ENCODE assay signal across 1 cellular context in genomic region chr1:221816899-221817298, GRCh38.
TF ChIP-seq lines count a peak whose summit lies in the region.

No MANE protein-coding gene starts in this region.

TF ChIP-seq in IMR-90, 13 proteins besides CTCF, POLR2A, EP300 and RAD21 (continued from another document):
- TF ChIP-seq CHD1 (IDR thresholded peaks at IDR 0.05; ENCODE audit: low read depth, low read length) (0 out of 2 replicates have a peak, but pooled peaks have one; percentile 67), CEBPB (IDR thresholded peaks at IDR 0.05; ENCODE audit: low read depth, low read length) (peak; percentile 70)
